ENCODE assay signal across 12 cellular contexts in the genomic region with DNA sequence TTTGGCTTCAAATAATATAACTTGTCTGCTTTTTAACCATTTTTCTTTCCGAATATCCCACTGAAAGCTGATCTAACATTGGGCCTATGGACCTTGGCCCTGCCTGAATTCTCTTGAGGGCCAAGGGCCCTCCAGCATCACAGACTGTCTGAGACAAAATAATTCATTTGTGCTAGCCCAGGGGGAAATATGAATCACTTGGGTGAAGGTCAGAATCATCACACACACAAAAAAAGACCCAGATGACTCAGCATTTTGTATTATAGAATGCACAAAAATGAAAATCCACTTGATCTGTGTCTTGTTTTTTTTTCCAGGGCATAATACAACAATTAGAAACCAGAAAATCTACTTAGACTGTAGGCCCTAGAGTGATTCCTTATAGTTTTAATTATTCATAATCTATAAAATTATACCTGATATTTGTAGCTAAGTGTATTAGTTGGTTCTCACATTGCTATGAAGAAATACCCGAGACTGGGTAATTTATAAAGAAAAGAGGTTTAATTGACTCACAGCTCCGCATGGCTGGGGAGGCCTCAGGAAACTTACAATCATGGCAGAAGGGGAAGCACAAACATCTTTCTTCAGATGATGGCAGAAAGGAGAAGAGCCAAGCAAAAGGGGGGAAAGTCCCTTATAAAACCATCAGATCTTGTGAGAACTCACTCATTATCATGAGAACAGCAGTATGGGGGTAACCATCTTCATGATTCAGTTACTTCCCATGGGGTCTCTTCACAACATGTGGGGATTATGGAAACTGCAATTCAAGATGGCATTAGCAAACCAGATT. TPM values are rescaled to one million over a fixed set of nuclear protein-coding genes. Genes with fewer than 3 reads are reported as not detected.
DNase-seq lines count a peak whose midpoint lies in the region; ATAC-seq and TF ChIP-seq lines count a peak whose summit lies in the region.
"Had no signal": no experiment of that assay in that cellular context is flagged by ENCODE, and none has a peak within 500 bp of the region (broad histone marks: within the 10 kb centered on the region; RNA-seq: fewer than 3 reads in every experiment).

No MANE protein-coding gene starts in this region.

- peak overlapping the region; percentile 89 for H3K27ac Mint-ChIP-seq in activated naive CD8-positive, alpha-beta T cell treated with anti-CD3 and anti-CD28 coated beads, Interleukin-2, amount 50 U/mL, for 24 hours
- H3K27ac Mint-ChIP-seq: T-helper 17 cell had no signal

- CTCF ChIA-PET in HEK293 (lab: Yijun Ruan, JAX): interaction anchor here (0.6 to 1.0 kb wide), 3 partner anchors 26 to 1134 kb away, joined by 3 read pairs; no protein-coding TSS in a partner anchor

- no peaks in the 10 kb centered on the region for H3K9me3 Mint-ChIP-seq in activated naive CD8-positive, alpha-beta T cell treated with anti-CD3 and anti-CD28 coated beads, Interleukin-2, amount 50 U/mL, for 24 hours

- H3K4me1 ChIP-seq in HEK293 (ENCODE audit: control insufficient read depth, insufficient read depth, low read length): no peaks in the 10 kb centered on the region
- H3K4me1 ChIP-seq in left lung: peaks cover 0 to 6% of the 10 kb centered on the region in 2 donors
- peaks cover 0 to 5% of the 10 kb centered on the region in 2 donors for H3K4me1 ChIP-seq in right atrium auricular region

- ATAC-seq in activated naive CD8-positive, alpha-beta T cell treated with anti-CD3 and anti-CD28 coated beads, Interleukin-2, amount 50 U/mL, for 24 hours: peak; percentile 92
- ATAC-seq in left lung: peak; percentile 24
- ATAC-seq in HG02588 (IDR thresholded peaks at IDR 0.05; ENCODE audit: unreplicated experiment): no peak
- ATAC-seq: T-helper 17 cell had no signal

- TF ChIP-seq CTCF in HEK293 (tag by site-specific recombination; IDR thresholded peaks at IDR 0.05): no peak
- no peak for TF ChIP-seq CTCF in left lung (IDR thresholded peaks at IDR 0.05)
- no peak for TF ChIP-seq CTCF in right atrium auricular region (IDR thresholded peaks at IDR 0.05)

- H3K27ac ChIP-seq in HEK293 (ENCODE audit: extremely low read depth, low read depth, low read length) (no peak overlapping the region), left lung (no peak overlapping the region), right atrium auricular region (no peak overlapping the region)

- peaks cover 20% of the 10 kb centered on the region for H3K4me1 Mint-ChIP-seq in activated naive CD8-positive, alpha-beta T cell treated with anti-CD3 and anti-CD28 coated beads, Interleukin-2, amount 50 U/mL, for 24 hours

- POLR2A ChIA-PET in HEK293 (lab: Yijun Ruan, JAX): no interaction called here

- peak overlapping the region; percentile 10 for H3K4me3 Mint-ChIP-seq in activated naive CD8-positive, alpha-beta T cell treated with anti-CD3 and anti-CD28 coated beads, Interleukin-2, amount 50 U/mL, for 24 hours
- H3K4me3 Mint-ChIP-seq: T-helper 17 cell had no signal

- H3K9me3 ChIP-seq in HEK293 (ENCODE audit: control insufficient read depth, insufficient read depth, low read depth, low read length) (no peaks in the 10 kb centered on the region), left lung (no peaks in the 10 kb centered on the region), right atrium auricular region (no peaks in the 10 kb centered on the region)

- H3K27me3 ChIP-seq in left lung: no peaks in the 10 kb centered on the region
- no peaks in the 10 kb centered on the region for H3K27me3 ChIP-seq in right atrium auricular region

- H3K36me3 ChIP-seq in HEK293 (ENCODE audit: control insufficient read depth in 2 of 2, insufficient read depth in 1 of 2, low read length in 2 of 2) (no peaks in the 10 kb centered on the region), left lung (no peaks in the 10 kb centered on the region), right atrium auricular region (no peaks in the 10 kb centered on the region)

- peak; percentile 26 for DNase-seq in Daoy (ENCODE audit: low read depth)
- DNase-seq in activated naive CD8-positive, alpha-beta T cell treated with anti-CD3 and anti-CD28 coated beads, Interleukin-2, amount 50 U/mL, for 24 hours: no peak
- DNase-seq in left lung: no peak
- no peak for DNase-seq in NCI-H1092 treated with DMSO at 0.1 percent for 48 hours (lab: John Stamatoyannopoulos, UW)
- DNase-seq in right atrium auricular region (ENCODE audit: low spot score): no peak
- DNase-seq in activated gamma-delta T cell (lab: John Stamatoyannopoulos, UW): no peak
- DNase-seq: GDM1, glutamatergic neuron, nucleus accumbens, T-helper 17 cell had no signal

- H3K4me3 ChIP-seq in HEK293 (ENCODE audit: low read depth, low read length) (no peak overlapping the region), left lung (no peak overlapping the region), right atrium auricular region (no peak overlapping the region)

- no peaks in the 10 kb centered on the region for H3K36me3 Mint-ChIP-seq in activated naive CD8-positive, alpha-beta T cell treated with anti-CD3 and anti-CD28 coated beads, Interleukin-2, amount 50 U/mL, for 24 hours (ENCODE audit: low read depth)

- intact Hi-C loops in left lung (cut with DNase I): no loop called here

- H3K27me3 Mint-ChIP-seq in activated naive CD8-positive, alpha-beta T cell treated with anti-CD3 and anti-CD28 coated beads, Interleukin-2, amount 50 U/mL, for 24 hours: no peaks in the 10 kb centered on the region

TF ChIP-seq in HEK293, 187 proteins besides CTCF, POLR2A, EP300 and RAD21:
- TF ChIP-seq MEIS1 (CRISPR knock-in tag; IDR thresholded peaks at IDR 0.05; ENCODE audit: borderline replicate concordance): no peak
- 0 out of 2 replicates have a peak, but pooled peaks have one; percentile 8 for TF ChIP-seq TRIM28 (IDR thresholded peaks at IDR 0.05; ENCODE audit: borderline replicate concordance, low read length)

RNA-seq across cellular contexts. Expression of a gene that starts 15.6 kb away (rescaled TPM):
- total RNA-seq in Daoy (2014; rRNA removed; shearing (Covaris generic)): 62.9 and 120 TPM in 2 replicates
- total RNA-seq in left lung: 100 to 1,000 TPM; 140 to 152 TPM
- 10 to 100 TPM; 58.8 to 78.5 TPM for total RNA-seq in right atrium auricular region
